Comparison of ENCODE assay signal across 8 cellular contexts in the genomic region with DNA sequence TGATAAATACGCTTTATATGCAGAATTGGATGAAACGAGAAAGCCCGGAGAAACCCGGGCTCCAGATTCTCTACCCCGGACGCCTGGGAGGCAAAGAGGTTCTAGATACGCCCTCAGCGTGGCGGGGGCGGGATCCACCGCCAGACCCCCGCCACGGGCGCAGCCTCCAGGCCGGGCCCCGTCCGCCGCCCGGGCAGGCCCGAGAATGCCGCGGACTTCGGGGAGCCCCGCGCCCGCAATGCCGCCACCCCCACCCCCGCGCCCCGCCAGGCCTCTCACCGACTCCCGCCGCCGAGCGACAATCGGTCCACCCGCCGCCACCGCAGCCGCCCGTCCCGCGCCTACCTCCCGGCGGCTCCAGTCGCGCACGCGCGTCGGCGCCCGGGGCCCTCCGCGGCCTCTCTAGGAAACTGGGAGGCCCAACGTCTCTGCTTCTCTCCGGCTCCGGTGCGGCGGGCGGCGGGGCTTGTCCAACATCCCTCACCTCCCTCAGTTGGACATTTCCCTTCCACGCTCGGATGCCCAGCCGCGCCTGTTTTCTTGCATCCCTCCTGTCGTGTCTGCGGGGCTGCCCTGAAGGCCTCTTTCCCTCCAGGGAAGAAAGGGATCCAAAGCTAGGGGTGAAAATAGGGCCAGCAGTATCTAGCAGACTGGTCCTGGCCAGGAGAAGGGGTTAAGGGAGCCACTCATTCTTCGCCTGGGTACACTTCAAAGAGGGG. TPM values are rescaled to one million over a fixed set of nuclear protein-coding genes. Genes with fewer than 3 reads are reported as not detected.
DNase-seq lines count a peak whose midpoint lies in the region; ATAC-seq and TF ChIP-seq lines count a peak whose summit lies in the region.

Gene ZNF445, minus strand, starts transcription at position 359 of the 719 bp plus-strand sequence. CDS start 22,121 bp downstream, outside the sequence.

- H3K4me1 Mint-ChIP-seq in activated B cell treated with CpG ODN at 0.5 μM for 24 hours = peaks cover 25% of the 10 kb centered on the region

- intact Hi-C loops in activated B cell treated with CpG ODN at 0.5 μM for 24 hours (cut with micrococcal nuclease) = loop anchor here (1.0 to 5.0 kb wide), 9 partner anchors 33 to 384 kb away; partner anchors contain the start of genes KIAA1143, KIF15, TCAIM and TMEM42

- H3K9me3 Mint-ChIP-seq in activated B cell treated with CpG ODN at 0.5 μM for 24 hours = no peaks in the 10 kb centered on the region

- ATAC-seq in HG03045 (IDR thresholded peaks at IDR 0.05; ENCODE audit: unreplicated experiment) (peak; percentile 92), activated B cell treated with CpG ODN at 0.5 μM for 24 hours (ENCODE audit: low read depth) (peak; percentile 94)

- peaks cover 4% of the 10 kb centered on the region for H3K36me3 Mint-ChIP-seq in activated B cell treated with CpG ODN at 0.5 μM for 24 hours (ENCODE audit: low read depth)

- no peaks in the 10 kb centered on the region for H3K27me3 Mint-ChIP-seq in activated B cell treated with CpG ODN at 0.5 μM for 24 hours

- CTCF ChIA-PET in activated B cell treated with CpG ODN at 0.5 μM for 24 hours (lab: Charles Lee) = interaction anchor here (0.6 to 1.1 kb wide), 2 partner anchors 33 to 54 kb away, joined by 4 to 5 read pairs; no protein-coding TSS in a partner anchor

- peak within 1 kb of the TSS; percentile 53 to 68 for H3K4me3 ChIP-seq in cardiac fibroblast (replicated peaks in 1 of 2; ENCODE audit: low read depth in 2 of 2, low read length in 2 of 2)

- peak within 1 kb of the TSS; percentile 91 for H3K4me3 Mint-ChIP-seq in activated B cell treated with CpG ODN at 0.5 μM for 24 hours

- TF ChIP-seq CTCF in activated B cell treated with CpG ODN at 0.5 μM for 24 hours (IDR thresholded peaks at IDR 0.05) (no peak), cardiac fibroblast (IDR thresholded peaks at IDR 0.05; ENCODE audit: low read depth, low read length) (no peak)

- peak within 1 kb of the TSS; percentile 61 for H3K27ac Mint-ChIP-seq in activated B cell treated with CpG ODN at 0.5 μM for 24 hours

- DNase-seq in NK-92 treated with Interleukin-12 subunit alpha and Interleukin-12 subunit beta, amount 100 ng/mL, for 24 hours (lab: John Stamatoyannopoulos, UW) = peak; percentile 56
- DNase-seq in NK-92 (lab: John Stamatoyannopoulos, UW; ENCODE audit: unreplicated experiment) (no peak), NCI-H2196 treated with DMSO at 0.1 percent for 48 hours (lab: John Stamatoyannopoulos, UW; ENCODE audit: unreplicated experiment) (peak; percentile 33), activated B cell treated with CpG ODN at 0.5 μM for 24 hours (peak; percentile 76), cardiac fibroblast (ENCODE audit: low read depth in 2 of 2) (peak; percentile 81 to 86), iris pigment epithelial cell (ENCODE audit: low read depth) (peak; percentile 80)
- peak; percentile 54 to 65 for DNase-seq in stimulated activated CD4-positive, alpha-beta T cell treated with anti-CD3 and anti-CD28 coated beads, Interleukin-12 subunit alpha, Interleukin-12 subunit beta, amount 100 ng/mL, for 24 hours (ENCODE audit: low read depth in 2 of 2)

- POLR2A ChIA-PET in activated B cell treated with CpG ODN at 0.5 μM for 24 hours (lab: Charles Lee) = interaction anchor here (0.6 to 1.6 kb wide), 4 partner anchors 33 to 140 kb away, joined by 3 to 13 read pairs (median 5); partner anchors contain the start of gene ZKSCAN7

RNA-seq across cellular contexts. Expression of gene ZNF445, which starts in this region (rescaled TPM):
- total RNA-seq in activated B cell treated with CpG ODN at 0.5 μM for 24 hours = 17.3 and 19.5 TPM in 2 replicates
